In genomic region chr2:240624950-240625621, GRCh38 we compare ENCODE assay signal across 8 cellular contexts. TPM values are rescaled to one million over a fixed set of nuclear protein-coding genes. Genes with fewer than 3 reads are reported as not detected.
DNase-seq lines count a peak whose midpoint lies in the region; FAIRE-seq and TF ChIP-seq lines count a peak whose summit lies in the region.

Gene GPR35 (plus strand): TSS chr2:240625480. CDS start chr2:240629953, 4,473 bp downstream.

- H3K36me3 ChIP-seq in hepatocyte (replicated peaks; ENCODE audit: insufficient read depth, low read depth) = no peaks in the 10 kb centered on the region

- DNase-seq in GM12865 (ENCODE audit: low read depth) (peak; percentile 77), RCC 7860 (ENCODE audit: low spot score) (peak; percentile 75), hepatocyte (ENCODE audit: low spot score) (peak; percentile 38), GM19240 (ENCODE audit: insufficient read length, low spot score) (no peak), ACHN (no peak), DMS 273 (lab: John Stamatoyannopoulos, UW; ENCODE audit: unreplicated experiment) (no peak)
- peak; percentile 48 to 68 for DNase-seq in activated T-helper 1 cell treated with anti-CD3 and anti-CD28 coated beads, Interleukin-2, amount 50 U/mL, for 16 hours (ENCODE audit: low read depth in 1 of 2, low spot score in 1 of 2)
- DNase-seq in stimulated activated CD4-positive, alpha-beta T cell treated with anti-CD3 and anti-CD28 coated beads, TNF-alpha, amount 100 ng/mL, for 1 hour (ENCODE audit: low read depth in 3 of 3, low spot score in 1 of 3) = peak; percentile 55 to 60 (median 57)

- H3K9me3 ChIP-seq in hepatocyte (ENCODE audit: low read depth) = no peaks in the 10 kb centered on the region

- H4K20me1 ChIP-seq in hepatocyte (ENCODE audit: insufficient read depth, poor library complexity, severe bottlenecking) = no peaks in the 10 kb centered on the region

- no peaks in the 10 kb centered on the region for H3K9me2 ChIP-seq in hepatocyte (replicated peaks; ENCODE audit: insufficient read depth)

- H2AFZ ChIP-seq in hepatocyte = no peak within 1 kb of the TSS

- FAIRE-seq in RCC 7860 (lab: Jason Lieb, UNC) = peak; percentile 48

- H3K27me3 ChIP-seq in hepatocyte = no peaks in the 10 kb centered on the region

- no peak within 1 kb of the TSS for H3K27ac ChIP-seq in hepatocyte

- in situ Hi-C loops in ACHN (cut with HindIII; ENCODE audit: low pct_ligation_motif_present, low pct_unique_long_range_greater_than_20kb, low sequenced_read_pairs) = no loop called here

- TF ChIP-seq CTCF in GM12865 (IDR thresholded peaks at IDR 0.05; ENCODE audit: insufficient read depth, low read depth, low read length, missing control alignments) (no peak), hepatocyte (IDR thresholded peaks at IDR 0.05; ENCODE audit: poor library complexity) (no peak)

- H3K4me2 ChIP-seq in hepatocyte = no peak within 1 kb of the TSS

- H3K79me2 ChIP-seq in hepatocyte = no peaks in the 10 kb centered on the region

- WGBS in hepatocyte (ENCODE audit: low lambda C conversion rate, missing lambda C conversion rate) = 66% methylated on average over 13 of the region's 23 CpGs

- H3K4me1 ChIP-seq in hepatocyte (ENCODE audit: insufficient read depth) = peaks cover 4% of the 10 kb centered on the region

- H3K4me3 ChIP-seq in GM12865 (ENCODE audit: low read depth, low read length) (no peak within 1 kb of the TSS), hepatocyte (no peak within 1 kb of the TSS)

RNA-seq across cellular contexts. Expression of gene GPR35, which starts in this region (rescaled TPM):
- total RNA-seq in hepatocyte = 14.7 and 17.3 TPM in 2 replicates
- 10.1 and 10.5 TPM in 2 replicates for polyA plus RNA-seq in hepatocyte

Comparison
In these comparisons a context has a peak if more than half of its experiments do, and no peak if none do; other contexts are left out.
1. DNase-seq: peak in GM12865 (single experiment), RCC 7860 (single experiment), activated T-helper 1 cell treated with anti-CD3 and anti-CD28 coated beads, Interleukin-2, amount 50 U/mL, for 16 hours (2 of 2), hepatocyte (single experiment) and stimulated activated CD4-positive, alpha-beta T cell treated with anti-CD3 and anti-CD28 coated beads, TNF-alpha, amount 100 ng/mL, for 1 hour (3 of 3); none in GM19240 (single experiment), ACHN (single experiment) and DMS 273 (single experiment).